ENCODE assay signal across 10 cellular contexts in the genomic region with DNA sequence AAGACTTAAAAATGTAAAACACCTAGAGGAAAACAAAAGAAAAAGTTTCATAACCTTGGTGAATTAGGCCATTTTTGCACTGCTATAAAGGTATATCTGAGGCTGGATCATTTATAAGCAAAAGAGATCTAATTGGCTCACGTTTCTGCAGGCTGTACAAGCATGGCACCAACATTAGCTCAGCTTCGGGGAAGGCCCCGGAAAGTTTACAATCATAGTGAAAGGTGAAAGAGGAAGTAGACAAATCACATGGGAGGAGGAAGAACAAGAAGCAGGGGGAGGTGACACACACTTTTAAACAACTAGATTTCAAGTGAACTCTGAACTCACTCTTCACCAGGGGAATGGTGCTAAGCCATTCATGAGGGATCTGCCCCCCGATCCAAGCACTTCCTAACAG.
DNase-seq lines count a peak whose midpoint lies in the region; ATAC-seq and TF ChIP-seq lines count a peak whose summit lies in the region.
"Had no signal": no experiment of that assay in that cellular context is flagged by ENCODE, and none has a peak within 500 bp of the region (broad histone marks: within the 10 kb centered on the region; RNA-seq: fewer than 3 reads in every experiment).

No MANE protein-coding gene starts in this region.

- H3K27me3 ChIP-seq in upper lobe of left lung: no peaks in the 10 kb centered on the region
- H3K27me3 ChIP-seq: neutrophil had no signal

- TF ChIP-seq EP300 in upper lobe of left lung (IDR thresholded peaks at IDR 0.05): no peak

- CTCF ChIA-PET in activated CD8-positive, alpha-beta memory T cell treated with anti-CD3 and anti-CD28 coated beads, Interleukin-2, amount 10 ng/mL, durations not matched to agents 7 days and 5 days (lab: Charles Lee): no interaction called here

- no peak for TF ChIP-seq POLR2A in upper lobe of left lung (IDR thresholded peaks at IDR 0.05)

- H3K27ac ChIP-seq in upper lobe of left lung: no peak overlapping the region
- H3K27ac ChIP-seq: neutrophil had no signal

- H3K9me3 ChIP-seq in upper lobe of left lung: no peaks in the 10 kb centered on the region
- H3K9me3 ChIP-seq: neutrophil had no signal

- H3K4me3 Mint-ChIP-seq in activated CD8-positive, alpha-beta memory T cell treated with anti-CD3 and anti-CD28 coated beads, Interleukin-2, amount 10 ng/mL, durations not matched to agents 7 days and 5 days: no peak overlapping the region

- peak; percentile 98 for ATAC-seq in GM21367 (IDR thresholded peaks at IDR 0.05; ENCODE audit: unreplicated experiment)
- ATAC-seq in HG03095 (IDR thresholded peaks at IDR 0.05; ENCODE audit: unreplicated experiment): peak; percentile 100
- no peak for ATAC-seq in activated CD8-positive, alpha-beta memory T cell treated with anti-CD3 and anti-CD28 coated beads, Interleukin-2, amount 10 ng/mL, durations not matched to agents 7 days and 5 days
- no peak for ATAC-seq in upper lobe of left lung (ENCODE audit: low FRiP score in 2 of 2)

- peaks cover 7% of the 10 kb centered on the region for H3K9me3 Mint-ChIP-seq in activated CD8-positive, alpha-beta memory T cell treated with anti-CD3 and anti-CD28 coated beads, Interleukin-2, amount 10 ng/mL, durations not matched to agents 7 days and 5 days (ENCODE audit: low read depth)

- TF ChIP-seq CTCF in GM12865 (IDR thresholded peaks at IDR 0.05; ENCODE audit: insufficient read depth, low read depth, low read length, missing control alignments) (no peak), upper lobe of left lung (IDR thresholded peaks at IDR 0.05) (no peak)

- H3K4me3 ChIP-seq in GM12865 (ENCODE audit: low read depth, low read length) (no peak overlapping the region), upper lobe of left lung (no peak overlapping the region)

- DNase-seq in GM12865 (ENCODE audit: low read depth) (peak; percentile 3), NOMO-1 treated with dmso at 0.1 percent for 144 hours (lab: John Stamatoyannopoulos, UW; ENCODE audit: unreplicated experiment) (peak; percentile 15), putamen (ENCODE audit: low spot score) (no peak), NCI-H1105 (lab: John Stamatoyannopoulos, UW) (no peak), upper lobe of left lung (no peak)
- no peak for DNase-seq in activated CD8-positive, alpha-beta memory T cell treated with anti-CD3 and anti-CD28 coated beads, Interleukin-2, amount 10 ng/mL, durations not matched to agents 7 days and 5 days
- DNase-seq: SW 1271 had no signal

- no peaks in the 10 kb centered on the region for H3K4me1 Mint-ChIP-seq in activated CD8-positive, alpha-beta memory T cell treated with anti-CD3 and anti-CD28 coated beads, Interleukin-2, amount 10 ng/mL, durations not matched to agents 7 days and 5 days

- no peaks in the 10 kb centered on the region for H3K36me3 Mint-ChIP-seq in activated CD8-positive, alpha-beta memory T cell treated with anti-CD3 and anti-CD28 coated beads, Interleukin-2, amount 10 ng/mL, durations not matched to agents 7 days and 5 days

- no peaks in the 10 kb centered on the region for H3K27me3 Mint-ChIP-seq in activated CD8-positive, alpha-beta memory T cell treated with anti-CD3 and anti-CD28 coated beads, Interleukin-2, amount 10 ng/mL, durations not matched to agents 7 days and 5 days

- WGBS in upper lobe of left lung, 2 donors: 60 to 65% methylated on average over 4 of the region's 4 CpGs

- no peaks in the 10 kb centered on the region for H3K36me3 ChIP-seq in upper lobe of left lung
- H3K36me3 ChIP-seq: neutrophil had no signal

- no peaks in the 10 kb centered on the region for H3K4me1 ChIP-seq in upper lobe of left lung

- no peak overlapping the region for H3K27ac Mint-ChIP-seq in activated CD8-positive, alpha-beta memory T cell treated with anti-CD3 and anti-CD28 coated beads, Interleukin-2, amount 10 ng/mL, durations not matched to agents 7 days and 5 days

Comparison
In these comparisons a context has a peak if more than half of its experiments do, and no peak if none do; other contexts are left out.
1. DNase-seq: peak in GM12865 (single experiment) and NOMO-1 treated with dmso at 0.1 percent for 144 hours (single experiment); none in putamen (single experiment), NCI-H1105 (single experiment), activated CD8-positive, alpha-beta memory T cell treated with anti-CD3 and anti-CD28 coated beads, Interleukin-2, amount 10 ng/mL, durations not matched to agents 7 days and 5 days (single experiment) and upper lobe of left lung (0 of 2).
2. ATAC-seq: peak in GM21367 (single experiment) and HG03095 (single experiment); none in activated CD8-positive, alpha-beta memory T cell treated with anti-CD3 and anti-CD28 coated beads, Interleukin-2, amount 10 ng/mL, durations not matched to agents 7 days and 5 days (single experiment) and upper lobe of left lung (0 of 2).